Comparison of ENCODE assay signal across 13 cellular contexts in the genomic region with DNA sequence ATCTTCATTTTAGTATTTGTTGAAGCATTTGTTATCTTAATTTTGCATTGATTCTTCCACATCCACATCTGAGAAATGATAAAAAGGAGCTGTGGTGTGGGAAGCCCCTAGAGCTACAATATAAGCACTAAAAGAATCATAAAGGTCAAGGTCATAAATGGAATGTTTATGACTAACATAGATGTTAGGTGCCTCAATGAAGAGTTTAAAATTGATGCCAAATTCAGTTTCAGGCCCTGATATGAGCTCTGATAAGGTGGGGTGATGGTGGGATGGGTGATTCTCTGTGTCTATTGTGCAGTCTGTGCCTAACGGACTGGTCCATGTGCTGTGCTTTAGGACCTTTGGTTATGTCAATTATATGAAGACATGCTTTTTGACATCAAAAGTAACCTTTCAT.
DNase-seq lines count a peak whose midpoint lies in the region; ATAC-seq and TF ChIP-seq lines count a peak whose summit lies in the region.
"Had no signal": no experiment of that assay in that cellular context is flagged by ENCODE, and none has a peak within 500 bp of the region (broad histone marks: within the 10 kb centered on the region; RNA-seq: fewer than 3 reads in every experiment).

No MANE protein-coding gene starts in this region.

- intact Hi-C loops in activated CD8-positive, alpha-beta T cell treated with anti-CD3 and anti-CD28 coated beads for 36 hours (cut with micrococcal nuclease), result loop anchor here (5.0 kb wide), 1 partner anchor 64 kb away; no protein-coding TSS in a partner anchor
- intact Hi-C loops in IMR-90 (cut with micrococcal nuclease), result no loop called here

- no peak overlapping the region for H3K14ac ChIP-seq in IMR-90 (replicated peaks; ENCODE audit: low read depth, low read length)

- BruUV-seq in IMR-90 (replicated peaks; lab: Mats Ljungman, UMichigan), result no TSS peak

- no peaks in the 10 kb centered on the region for H4K20me1 ChIP-seq in IMR-90 (ENCODE audit: insufficient read depth, low read length)
- H4K20me1 ChIP-seq: BLaER1 had no signal

- H3K4me3 Mint-ChIP-seq in activated CD8-positive, alpha-beta T cell treated with anti-CD3 and anti-CD28 coated beads for 36 hours, result no peak overlapping the region
- no peak overlapping the region for H3K4me3 Mint-ChIP-seq in activated CD8-positive, alpha-beta T cell treated with anti-CD3 and anti-CD28 coated beads, Interleukin-2, amount 10 ng/mL, durations not matched to agents 7 days and 5 days
- no peak overlapping the region for H3K4me3 Mint-ChIP-seq in stimulated activated naive CD8-positive, alpha-beta T cell treated with anti-CD3 and anti-CD28 coated beads, Interleukin-15, Interleukin-2, amounts not matched to agents 100 ng/mL and 50 ng/mL, for 24 hours

- H2BK15ac ChIP-seq in IMR-90 (ENCODE audit: low read depth, low read length), result no peak overlapping the region

- POLR2A ChIA-PET in activated CD8-positive, alpha-beta T cell treated with anti-CD3 and anti-CD28 coated beads for 36 hours (lab: Charles Lee), result interaction anchor here (0.6 to 1.2 kb wide), 2 partner anchors 62 to 126 kb away, joined by 3 to 6 read pairs; partner anchors contain the start of gene CAMK4
- POLR2A ChIA-PET in activated CD8-positive, alpha-beta T cell treated with anti-CD3 and anti-CD28 coated beads, Interleukin-2, amount 10 ng/mL, durations not matched to agents 7 days and 5 days (lab: Charles Lee), result no interaction called here
- POLR2A ChIA-PET in IMR-90 (lab: Charles Lee; ENCODE audit: unreplicated experiment), result interaction anchor here (0.7 kb wide), 1 partner anchor 298 kb away, joined by 4 read pairs; no protein-coding TSS in a partner anchor

- H2AK9ac ChIP-seq in IMR-90 (replicated peaks; ENCODE audit: low read depth, low read length, poor library complexity), result no peak overlapping the region

- H3K23ac ChIP-seq in IMR-90 (ENCODE audit: low read depth, low read length), result no peak overlapping the region

- no peaks in the 10 kb centered on the region for H3K27me3 ChIP-seq in IMR-90 (ENCODE audit: control insufficient read depth, insufficient read depth, low read length)
- no peaks in the 10 kb centered on the region for H3K27me3 ChIP-seq in RWPE2 (ENCODE audit: insufficient read depth, poor library complexity, severe bottlenecking)
- H3K27me3 ChIP-seq: BLaER1 had no signal

- no peak overlapping the region for H3K4me2 ChIP-seq in IMR-90 (ENCODE audit: low read depth, low read length)
- H3K4me2 ChIP-seq: BLaER1 had no signal

- H3K27me3 Mint-ChIP-seq in activated CD8-positive, alpha-beta T cell treated with anti-CD3 and anti-CD28 coated beads for 36 hours, result no peaks in the 10 kb centered on the region
- H3K27me3 Mint-ChIP-seq in activated CD8-positive, alpha-beta T cell treated with anti-CD3 and anti-CD28 coated beads, Interleukin-2, amount 10 ng/mL, durations not matched to agents 7 days and 5 days (ENCODE audit: low read depth), result no peaks in the 10 kb centered on the region
- H3K27me3 Mint-ChIP-seq in stimulated activated naive CD8-positive, alpha-beta T cell treated with anti-CD3 and anti-CD28 coated beads, Interleukin-15, Interleukin-2, amounts not matched to agents 100 ng/mL and 50 ng/mL, for 24 hours, result no peaks in the 10 kb centered on the region

- H3K18ac ChIP-seq in IMR-90 (ENCODE audit: low read depth, low read length), result no peak overlapping the region

- no CpG with 5 or more reads among the region's 1 CpG for WGBS in IMR-90 (ENCODE audit: extremely low coverage in 2 of 2, insufficient read length in 1 of 2), 2 experiments

- peak; percentile 5 for DNase-seq in activated CD8-positive, alpha-beta T cell treated with anti-CD3 and anti-CD28 coated beads for 36 hours
- no peak for DNase-seq in activated CD8-positive, alpha-beta T cell treated with anti-CD3 and anti-CD28 coated beads, Interleukin-2, amount 10 ng/mL, durations not matched to agents 7 days and 5 days
- DNase-seq in IMR-90, result peak; percentile 12
- no peak for DNase-seq in RWPE2 (ENCODE audit: low spot score)
- DNase-seq in NCI-H1092 treated with DMSO at 0.1 percent for 48 hours (lab: John Stamatoyannopoulos, UW), result no peak
- DNase-seq: 8988T, AML-193, DMS53, GM23248 had no signal

- H3K79me1 ChIP-seq in IMR-90 (ENCODE audit: low read depth in 1 of 2, low read length in 2 of 2), result no peaks in the 10 kb centered on the region

- H4K5ac ChIP-seq in IMR-90 (ENCODE audit: low read depth, low read length), result no peak overlapping the region

- no peak overlapping the region for H2BK5ac ChIP-seq in IMR-90 (ENCODE audit: low read depth, low read length, poor library complexity, severe bottlenecking)

- TF ChIP-seq RAD21 in IMR-90 (IDR thresholded peaks at IDR 0.05; ENCODE audit: low read length), result no peak

- H4K8ac ChIP-seq in IMR-90 (ENCODE audit: low read depth in 2 of 2, low read length in 2 of 2), result no peak overlapping the region

- no peak overlapping the region for H3K9ac ChIP-seq in IMR-90 (ENCODE audit: low read depth, low read length)
- H3K9ac ChIP-seq: BLaER1, GM23248 had no signal

- H3K9me1 ChIP-seq in IMR-90 (ENCODE audit: insufficient read depth, low read length), result no peaks in the 10 kb centered on the region

- no peak overlapping the region for H3K4ac ChIP-seq in IMR-90 (ENCODE audit: low read depth, low read length)

- H4K91ac ChIP-seq in IMR-90 (ENCODE audit: insufficient read depth, low read depth, low read length), result no peak overlapping the region

- TF ChIP-seq POLR2A in IMR-90 (IDR thresholded peaks at IDR 0.05; ENCODE audit: low read depth, low read length), result no peak

- H3K4me1 Mint-ChIP-seq in activated CD8-positive, alpha-beta T cell treated with anti-CD3 and anti-CD28 coated beads for 36 hours (ENCODE audit: low read depth), result peaks cover 16% of the 10 kb centered on the region
- H3K4me1 Mint-ChIP-seq in activated CD8-positive, alpha-beta T cell treated with anti-CD3 and anti-CD28 coated beads, Interleukin-2, amount 10 ng/mL, durations not matched to agents 7 days and 5 days (ENCODE audit: low read depth), result peaks cover under 1% of the 10 kb centered on the region
- peaks cover 18% of the 10 kb centered on the region for H3K4me1 Mint-ChIP-seq in stimulated activated naive CD8-positive, alpha-beta T cell treated with anti-CD3 and anti-CD28 coated beads, Interleukin-15, Interleukin-2, amounts not matched to agents 100 ng/mL and 50 ng/mL, for 24 hours (ENCODE audit: low read depth)

- H3K36me3 Mint-ChIP-seq in activated CD8-positive, alpha-beta T cell treated with anti-CD3 and anti-CD28 coated beads for 36 hours (ENCODE audit: low read depth), result no peaks in the 10 kb centered on the region
- H3K36me3 Mint-ChIP-seq in activated CD8-positive, alpha-beta T cell treated with anti-CD3 and anti-CD28 coated beads, Interleukin-2, amount 10 ng/mL, durations not matched to agents 7 days and 5 days (ENCODE audit: low read depth), result no peaks in the 10 kb centered on the region
- no peaks in the 10 kb centered on the region for H3K36me3 Mint-ChIP-seq in stimulated activated naive CD8-positive, alpha-beta T cell treated with anti-CD3 and anti-CD28 coated beads, Interleukin-15, Interleukin-2, amounts not matched to agents 100 ng/mL and 50 ng/mL, for 24 hours (ENCODE audit: low read depth)

- ATAC-seq in activated CD8-positive, alpha-beta T cell treated with anti-CD3 and anti-CD28 coated beads for 36 hours, result peak; percentile 65
- no peak for ATAC-seq in activated CD8-positive, alpha-beta T cell treated with anti-CD3 and anti-CD28 coated beads, Interleukin-2, amount 10 ng/mL, durations not matched to agents 7 days and 5 days
- no peak for ATAC-seq in IMR-90 (ENCODE audit: low read depth)
- ATAC-seq in RWPE2 (ENCODE audit: low read depth), result peak; percentile 59; the same call in 2 of the 3 replicates
- no peak for ATAC-seq in HG03460 (IDR thresholded peaks at IDR 0.05; ENCODE audit: unreplicated experiment)
- ATAC-seq: GM12878 had no signal

- H3K9me3 Mint-ChIP-seq in activated CD8-positive, alpha-beta T cell treated with anti-CD3 and anti-CD28 coated beads for 36 hours, result peaks cover 2% of the 10 kb centered on the region
- no peaks in the 10 kb centered on the region for H3K9me3 Mint-ChIP-seq in activated CD8-positive, alpha-beta T cell treated with anti-CD3 and anti-CD28 coated beads, Interleukin-2, amount 10 ng/mL, durations not matched to agents 7 days and 5 days (ENCODE audit: insufficient read depth)
- H3K9me3 Mint-ChIP-seq in stimulated activated naive CD8-positive, alpha-beta T cell treated with anti-CD3 and anti-CD28 coated beads, Interleukin-15, Interleukin-2, amounts not matched to agents 100 ng/mL and 50 ng/mL, for 24 hours, result no peaks in the 10 kb centered on the region

- CTCF ChIA-PET in activated CD8-positive, alpha-beta T cell treated with anti-CD3 and anti-CD28 coated beads for 36 hours (lab: Charles Lee), result interaction anchor here (1.3 to 12.8 kb wide), 4 partner anchors 92 to 369 kb away, joined by 4 to 228 read pairs (median 6); no protein-coding TSS in a partner anchor
- CTCF ChIA-PET in activated CD8-positive, alpha-beta T cell treated with anti-CD3 and anti-CD28 coated beads, Interleukin-2, amount 10 ng/mL, durations not matched to agents 7 days and 5 days (lab: Charles Lee), result interaction anchor here (1.2 to 2.9 kb wide), 2 partner anchors 115 to 116 kb away, joined by 7 to 11 read pairs; no protein-coding TSS in a partner anchor
- CTCF ChIA-PET in IMR-90 (lab: Yijun Ruan, JAX), result interaction anchor here (1.5 kb wide), 1 partner anchor 298 kb away, joined by 4 read pairs; no protein-coding TSS in a partner anchor

- H3K4me3 ChIP-seq in IMR-90 (ENCODE audit: insufficient read depth, low read depth, low read length) (no peak overlapping the region), RWPE2 (ENCODE audit: severe bottlenecking) (no peak overlapping the region)
- H3K4me3 ChIP-seq: BLaER1, GM12878, GM23248 had no signal

- H2BK120ac ChIP-seq in IMR-90 (ENCODE audit: low read depth, low read length), result no peak overlapping the region

- H3K27ac Mint-ChIP-seq in activated CD8-positive, alpha-beta T cell treated with anti-CD3 and anti-CD28 coated beads for 36 hours, result no peak overlapping the region
- H3K27ac Mint-ChIP-seq in activated CD8-positive, alpha-beta T cell treated with anti-CD3 and anti-CD28 coated beads, Interleukin-2, amount 10 ng/mL, durations not matched to agents 7 days and 5 days, result no peak overlapping the region
- H3K27ac Mint-ChIP-seq in stimulated activated naive CD8-positive, alpha-beta T cell treated with anti-CD3 and anti-CD28 coated beads, Interleukin-15, Interleukin-2, amounts not matched to agents 100 ng/mL and 50 ng/mL, for 24 hours, result peak overlapping the region; percentile 10

- H3K4me1 ChIP-seq in IMR-90 (ENCODE audit: control insufficient read depth, insufficient read depth, low read length) (no peaks in the 10 kb centered on the region), RWPE2 (ENCODE audit: insufficient read depth, poor library complexity, severe bottlenecking) (no peaks in the 10 kb centered on the region)
- H3K4me1 ChIP-seq: BLaER1 had no signal

- in situ Hi-C loops in IMR-90 (cut with MboI; ENCODE audit: low sequenced_read_pairs), result loop anchor here (10.0 kb wide), 1 partner anchor 302 kb away; no protein-coding TSS in a partner anchor

- dilution Hi-C loops in IMR-90 (cut with HindIII; ENCODE audit: low sequenced_read_pairs, unreplicated experiment), result no loop called here

- H2AFZ ChIP-seq in IMR-90 (replicated peaks; ENCODE audit: low read length, poor library complexity), result no peak overlapping the region
- H2AFZ ChIP-seq: GM23248 had no signal

- H3K36me3 ChIP-seq in IMR-90 (ENCODE audit: control insufficient read depth, insufficient read depth, low read length) (no peaks in the 10 kb centered on the region), RWPE2 (ENCODE audit: low read depth) (no peaks in the 10 kb centered on the region)
- H3K36me3 ChIP-seq: BLaER1 had no signal

- H3K27ac ChIP-seq in IMR-90 (ENCODE audit: insufficient read depth, low read length) (no peak overlapping the region), RWPE2 (ENCODE audit: poor library complexity, severe bottlenecking) (no peak overlapping the region)
- H3K27ac ChIP-seq: BLaER1, GM23248 had no signal

- H3K9me3 ChIP-seq in IMR-90 (ENCODE audit: control insufficient read depth, insufficient read depth, low read length) (no peaks in the 10 kb centered on the region), RWPE2 (ENCODE audit: severe bottlenecking) (no peaks in the 10 kb centered on the region)
- H3K9me3 ChIP-seq: BLaER1 had no signal

- TF ChIP-seq CTCF in activated CD8-positive, alpha-beta T cell treated with anti-CD3 and anti-CD28 coated beads for 36 hours (IDR thresholded peaks at IDR 0.05), result no peak
- TF ChIP-seq CTCF in IMR-90 (conservative IDR thresholded peaks at IDR 0.05; ENCODE audit: low read depth, low read length), result no peak
- TF ChIP-seq CTCF in RWPE2 (IDR thresholded peaks at IDR 0.05; ENCODE audit: poor library complexity, severe bottlenecking), result no peak

- H3K56ac ChIP-seq in IMR-90 (ENCODE audit: extremely low read depth, insufficient read depth, low read length), result no peak overlapping the region

- no peak overlapping the region for H2BK20ac ChIP-seq in IMR-90 (ENCODE audit: low read depth, low read length)

- no peak overlapping the region for H2AK5ac ChIP-seq in IMR-90 (ENCODE audit: low read depth, low read length)

Comparison
In these comparisons a context has a peak if more than half of its experiments do, and no peak if none do; other contexts are left out.
1. ATAC-seq: peak in activated CD8-positive, alpha-beta T cell treated with anti-CD3 and anti-CD28 coated beads for 36 hours (single experiment) and RWPE2 (single experiment); none in activated CD8-positive, alpha-beta T cell treated with anti-CD3 and anti-CD28 coated beads, Interleukin-2, amount 10 ng/mL, durations not matched to agents 7 days and 5 days (single experiment), IMR-90 (single experiment) and HG03460 (single experiment).
2. DNase-seq: peak in activated CD8-positive, alpha-beta T cell treated with anti-CD3 and anti-CD28 coated beads for 36 hours (single experiment) and IMR-90 (single experiment); none in activated CD8-positive, alpha-beta T cell treated with anti-CD3 and anti-CD28 coated beads, Interleukin-2, amount 10 ng/mL, durations not matched to agents 7 days and 5 days (single experiment), RWPE2 (single experiment) and NCI-H1092 treated with DMSO at 0.1 percent for 48 hours (single experiment).